Comparison of ENCODE assay signal across 20 cellular contexts in the genomic region with DNA sequence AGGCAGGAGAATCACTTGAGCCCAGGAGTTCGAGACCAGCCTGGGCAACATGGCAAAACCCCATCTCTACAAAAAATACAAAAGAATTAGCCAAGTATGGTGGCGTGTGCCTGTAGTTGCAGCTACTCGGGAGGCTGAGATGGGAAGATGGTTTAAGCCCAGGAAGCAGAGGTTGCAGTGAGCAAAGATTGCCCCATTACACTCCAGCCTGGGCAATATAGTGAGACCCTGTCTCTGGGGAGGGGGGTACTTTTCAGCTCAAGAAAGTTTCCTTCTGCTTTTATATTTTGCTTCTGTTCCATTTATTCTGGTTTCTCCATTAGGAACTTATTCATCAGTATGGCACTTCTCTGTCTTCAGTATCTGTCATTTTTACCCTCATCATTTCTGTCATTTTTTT. TPM values are rescaled to one million over a fixed set of nuclear protein-coding genes. Genes with fewer than 3 reads are reported as not detected.
DNase-seq lines count a peak whose midpoint lies in the region; ATAC-seq and TF ChIP-seq lines count a peak whose summit lies in the region.
"Had no signal": no experiment of that assay in that cellular context is flagged by ENCODE, and none has a peak within 500 bp of the region (broad histone marks: within the 10 kb centered on the region; RNA-seq: fewer than 3 reads in every experiment).

No MANE protein-coding gene starts in this region.

- peaks cover 99% of the 10 kb centered on the region for H3K79me2 ChIP-seq in SK-N-SH (ENCODE audit: insufficient read depth)

- no peaks in the 10 kb centered on the region for H3K27me3 ChIP-seq in CD4-positive, alpha-beta memory T cell (ENCODE audit: insufficient read depth, low read length)
- no peaks in the 10 kb centered on the region for H3K27me3 ChIP-seq in SK-N-SH (ENCODE audit: insufficient read depth)
- H3K27me3 ChIP-seq: BLaER1 treated with 17β-estradiol and CSF1 and Interleukin-3, amounts not matched to agents 10 nM and 100 nM had no signal

- no peak for DNase-seq in activated naive CD8-positive, alpha-beta T cell treated with anti-CD3 and anti-CD28 coated beads for 36 hours
- no peak for DNase-seq in CD4-positive, alpha-beta memory T cell
- DNase-seq in T-cell (no peak), SK-N-SH (no peak), NCI-H69 (lab: John Stamatoyannopoulos, UW) (no peak)
- no peak for DNase-seq in naive thymus-derived CD8-positive, alpha-beta T cell
- no peak for DNase-seq in activated CD4-positive, alpha-beta T cell treated with anti-CD3 and anti-CD28 coated beads, Interleukin-2, amount 50 U/mL, for 48 hours
- DNase-seq: Caco-2, DMS153, EL, GOT3, NCI-H1436, NCI-H2029 treated with DMSO at 0.1 percent for 48 hours, NCI-H2171 treated with DMSO at 0.1 percent for 48 hours, NCI-H774 had no signal

- CTCF ChIA-PET in CD4-positive, alpha-beta memory T cell (lab: Charles Lee; ENCODE audit: partially characterized antibody): interaction anchor here (1.1 to 2.4 kb wide), 3 partner anchors 19 to 98 kb away, joined by 3 to 12 read pairs (median 4); a partner anchor contains a TSS
- CTCF ChIA-PET in T-cell (lab: Charles Lee): interaction anchor here (1.1 to 1.7 kb wide), 3 partner anchors 42 to 99 kb away, joined by 3 to 8 read pairs (median 3); a partner anchor contains a TSS
- CTCF ChIA-PET in SK-N-SH (lab: Yijun Ruan, JAX): interaction anchor here (1.4 to 2.4 kb wide), 2 partner anchors 19 to 159 kb away, joined by 3 to 10 read pairs; no protein-coding TSS in a partner anchor

- H3K4me3 ChIP-seq in CD4-positive, alpha-beta memory T cell (ENCODE audit: low read length in 2 of 2): no peak overlapping the region
- no peak overlapping the region for H3K4me3 ChIP-seq in SK-N-SH (ENCODE audit: low read depth in 2 of 2, low read length in 1 of 2)
- H3K4me3 ChIP-seq: BLaER1 treated with 17β-estradiol and CSF1 and Interleukin-3, amounts not matched to agents 10 nM and 100 nM had no signal

- no peak overlapping the region for H3K9ac ChIP-seq in SK-N-SH
- H3K9ac ChIP-seq: BLaER1 treated with 17β-estradiol and CSF1 and Interleukin-3, amounts not matched to agents 10 nM and 100 nM; KMS-11 had no signal

- H3K9me3 Mint-ChIP-seq in activated naive CD8-positive, alpha-beta T cell (ENCODE audit: low read depth): no peaks in the 10 kb centered on the region
- peaks cover 15% of the 10 kb centered on the region for H3K9me3 Mint-ChIP-seq in activated naive CD8-positive, alpha-beta T cell treated with anti-CD3 and anti-CD28 coated beads for 36 hours
- no peaks in the 10 kb centered on the region for H3K9me3 Mint-ChIP-seq in CD4-positive, alpha-beta memory T cell
- H3K9me3 Mint-ChIP-seq in T-cell: no peaks in the 10 kb centered on the region
- H3K9me3 Mint-ChIP-seq in naive thymus-derived CD8-positive, alpha-beta T cell: peaks cover 0 to 2% (median 0%) of the 10 kb centered on the region in 9 donors

- no peaks in the 10 kb centered on the region for H3K9me2 ChIP-seq in SK-N-SH

- peaks cover 20% of the 10 kb centered on the region for H3F3A ChIP-seq in SK-N-SH (replicated peaks; ENCODE audit: insufficient read depth)

- no peaks in the 10 kb centered on the region for H3K9me3 ChIP-seq in CD4-positive, alpha-beta memory T cell (ENCODE audit: control insufficient read depth in 1 of 2, low read length in 2 of 2)
- peaks cover 5% of the 10 kb centered on the region; the same call in 1 of the 2 replicates for H3K9me3 ChIP-seq in SK-N-SH

- TF ChIP-seq EP300 in SK-N-SH (IDR thresholded peaks at IDR 0.05; ENCODE audit: borderline replicate concordance in 1 of 2, low read depth in 1 of 2, low read length in 1 of 2): no peak

- POLR2A ChIA-PET in CD4-positive, alpha-beta memory T cell (lab: Charles Lee; ENCODE audit: partially characterized antibody): interaction anchor here (0.7 to 2.1 kb wide), 3 partner anchors 12 to 98 kb away, joined by 3 to 11 read pairs (median 5); a partner anchor contains a TSS
- POLR2A ChIA-PET in T-cell (lab: Charles Lee) (interaction anchor here in 1 of 2 donors (0.9 to 2.0 kb wide), 2 partner anchors 42 to 98 kb away, joined by 4 to 6 read pairs; a partner anchor contains a TSS), SK-N-SH (lab: Yijun Ruan, JAX) (no interaction called here)
- POLR2A ChIA-PET in naive thymus-derived CD8-positive, alpha-beta T cell (lab: Charles Lee): interaction anchor here (0.6 to 1.9 kb wide), 3 partner anchors 9 to 1352 kb away, joined by 3 to 6 read pairs (median 4); no protein-coding TSS in a partner anchor

- H3K27ac Mint-ChIP-seq in activated naive CD8-positive, alpha-beta T cell: peak overlapping the region; percentile 78
- no peak overlapping the region for H3K27ac Mint-ChIP-seq in activated naive CD8-positive, alpha-beta T cell treated with anti-CD3 and anti-CD28 coated beads for 36 hours
- peak overlapping the region; percentile 38 to 84 (median 70) for H3K27ac Mint-ChIP-seq in CD4-positive, alpha-beta memory T cell
- peak overlapping the region; percentile 84 to 89 for H3K27ac Mint-ChIP-seq in T-cell
- peak overlapping the region; percentile 2 to 94 (median 82) for H3K27ac Mint-ChIP-seq in naive thymus-derived CD8-positive, alpha-beta T cell

- peaks cover 56% of the 10 kb centered on the region for H3K4me1 ChIP-seq in CD4-positive, alpha-beta memory T cell (ENCODE audit: insufficient read depth, low read length)
- H3K4me1 ChIP-seq in SK-N-SH (ENCODE audit: control insufficient read depth in 1 of 2, insufficient read depth in 2 of 2, low read depth in 1 of 2, low read length in 1 of 2): peaks cover 0 to 9% of the 10 kb centered on the region in 2 experiments; a peak in 3 of 4 replicates
- H3K4me1 ChIP-seq: Caco-2 had no signal

- intact Hi-C loops in CD4-positive, alpha-beta memory T cell (cut with micrococcal nuclease): loop anchor here (5.0 kb wide), 1 partner anchor 33 kb away; no protein-coding TSS in a partner anchor

- H3K27me3 Mint-ChIP-seq in activated naive CD8-positive, alpha-beta T cell: no peaks in the 10 kb centered on the region
- no peaks in the 10 kb centered on the region for H3K27me3 Mint-ChIP-seq in activated naive CD8-positive, alpha-beta T cell treated with anti-CD3 and anti-CD28 coated beads for 36 hours
- no peaks in the 10 kb centered on the region for H3K27me3 Mint-ChIP-seq in CD4-positive, alpha-beta memory T cell
- H3K27me3 Mint-ChIP-seq in T-cell: no peaks in the 10 kb centered on the region
- no peaks in the 10 kb centered on the region for H3K27me3 Mint-ChIP-seq in naive thymus-derived CD8-positive, alpha-beta T cell

- H3K36me3 ChIP-seq in CD4-positive, alpha-beta memory T cell (ENCODE audit: insufficient read depth, low read length): no peaks in the 10 kb centered on the region
- H3K36me3 ChIP-seq in SK-N-SH (replicated peaks in 1 of 2; ENCODE audit: control insufficient read depth in 1 of 2, insufficient read depth in 2 of 2, low read length in 1 of 2): peaks cover 0 to 25% of the 10 kb centered on the region in 2 experiments

- ATAC-seq in T-cell (replicated peaks in 1 of 4): no peak
- no peak for ATAC-seq in naive thymus-derived CD8-positive, alpha-beta T cell
- ATAC-seq: Panc1, Right ventricle myocardium inferior had no signal

- TF ChIP-seq RAD21 in SK-N-SH (IDR thresholded peaks at IDR 0.05; ENCODE audit: low read length): no peak

- no peak for TF ChIP-seq CTCF in SK-N-SH (IDR thresholded peaks at IDR 0.05)

- no peak overlapping the region for H2AFZ ChIP-seq in SK-N-SH (ENCODE audit: low read depth)

- no peak overlapping the region for H3K4me3 Mint-ChIP-seq in activated naive CD8-positive, alpha-beta T cell
- H3K4me3 Mint-ChIP-seq in activated naive CD8-positive, alpha-beta T cell treated with anti-CD3 and anti-CD28 coated beads for 36 hours: no peak overlapping the region
- peak overlapping the region in 1 of 8 donors; percentile 17 for H3K4me3 Mint-ChIP-seq in CD4-positive, alpha-beta memory T cell
- no peak overlapping the region for H3K4me3 Mint-ChIP-seq in T-cell
- H3K4me3 Mint-ChIP-seq in naive thymus-derived CD8-positive, alpha-beta T cell: peak overlapping the region in 1 of 10 donors; percentile 1

- no peaks in the 10 kb centered on the region for H4K20me1 ChIP-seq in SK-N-SH (ENCODE audit: insufficient read depth)

- H3K36me3 Mint-ChIP-seq in activated naive CD8-positive, alpha-beta T cell: peaks cover 4% of the 10 kb centered on the region
- peaks cover 62% of the 10 kb centered on the region for H3K36me3 Mint-ChIP-seq in activated naive CD8-positive, alpha-beta T cell treated with anti-CD3 and anti-CD28 coated beads for 36 hours
- no peaks in the 10 kb centered on the region for H3K36me3 Mint-ChIP-seq in CD4-positive, alpha-beta memory T cell
- peaks cover 5% of the 10 kb centered on the region for H3K36me3 Mint-ChIP-seq in T-cell
- H3K36me3 Mint-ChIP-seq in naive thymus-derived CD8-positive, alpha-beta T cell: peaks cover 0 to 4% (median 0%) of the 10 kb centered on the region in 3 donors

- H3K4me1 Mint-ChIP-seq in activated naive CD8-positive, alpha-beta T cell (ENCODE audit: low read depth): peaks cover 86% of the 10 kb centered on the region
- H3K4me1 Mint-ChIP-seq in activated naive CD8-positive, alpha-beta T cell treated with anti-CD3 and anti-CD28 coated beads for 36 hours: peaks cover 77% of the 10 kb centered on the region
- H3K4me1 Mint-ChIP-seq in CD4-positive, alpha-beta memory T cell: peaks cover 61 to 88% (median 68%) of the 10 kb centered on the region in 4 donors
- peaks cover 84 to 87% (median 87%) of the 10 kb centered on the region in 3 donors for H3K4me1 Mint-ChIP-seq in T-cell
- peaks cover 35 to 87% (median 76%) of the 10 kb centered on the region in 4 donors for H3K4me1 Mint-ChIP-seq in naive thymus-derived CD8-positive, alpha-beta T cell

- H3K27ac ChIP-seq in CD4-positive, alpha-beta memory T cell (ENCODE audit: low read depth, low read length): no peak overlapping the region
- H3K27ac ChIP-seq in SK-N-SH (ENCODE audit: low read depth in 2 of 2, low read length in 1 of 2): peak overlapping the region in 1 of 2 experiments; percentile 62; a peak in 2 of 4 replicates
- H3K27ac ChIP-seq: BLaER1 treated with 17β-estradiol and CSF1 and Interleukin-3, amounts not matched to agents 10 nM and 100 nM; KMS-11 had no signal

- 93% methylated on average over 3 of the region's 3 CpGs for WGBS in SK-N-SH (ENCODE audit: low lambda C conversion rate)

- no peak overlapping the region for H3K4me2 ChIP-seq in SK-N-SH
- H3K4me2 ChIP-seq: BLaER1 treated with 17β-estradiol and CSF1 and Interleukin-3, amounts not matched to agents 10 nM and 100 nM; KMS-11 had no signal

RNA-seq across cellular contexts. Expression of a gene that starts 48.6 kb away (rescaled TPM):
- total RNA-seq in activated naive CD8-positive, alpha-beta T cell treated with anti-CD3 and anti-CD28 coated beads for 36 hours: 10 to 100 TPM; 82.1 to 84.1 TPM
- 10 to 100 TPM; 52.0 to 53.2 TPM for total RNA-seq in CD4-positive, alpha-beta memory T cell
- polyA plus RNA-seq in CD4-positive, alpha-beta memory T cell: 10 to 100 TPM; 43.7 to 56.4 TPM
- 10 to 100 TPM; 49.6 to 92.1 (median 67.8) TPM for total RNA-seq in T-cell
- 100 to 1,000 TPM; 215 to 219 TPM for total RNA-seq in naive thymus-derived CD8-positive, alpha-beta T cell
- polyA plus RNA-seq in naive thymus-derived CD8-positive, alpha-beta T cell: 100 to 1,000 TPM; 102 to 121 (median 104) TPM
- polyA plus RNA-seq in SK-N-SH (2012; rRNA removed): 42.8 and 66.3 TPM in 2 replicates
- 56.6 and 60.1 TPM in 2 replicates for polyA plus RNA-seq in SK-N-SH (2012; cell fraction: cytosol; rRNA removed)
- polyA plus RNA-seq in SK-N-SH (2012; cell fraction: nucleus; rRNA removed): 90.7 and 145 TPM in 2 replicates
